Comparison of ENCODE assay signal across 7 cellular contexts in the genomic region with DNA sequence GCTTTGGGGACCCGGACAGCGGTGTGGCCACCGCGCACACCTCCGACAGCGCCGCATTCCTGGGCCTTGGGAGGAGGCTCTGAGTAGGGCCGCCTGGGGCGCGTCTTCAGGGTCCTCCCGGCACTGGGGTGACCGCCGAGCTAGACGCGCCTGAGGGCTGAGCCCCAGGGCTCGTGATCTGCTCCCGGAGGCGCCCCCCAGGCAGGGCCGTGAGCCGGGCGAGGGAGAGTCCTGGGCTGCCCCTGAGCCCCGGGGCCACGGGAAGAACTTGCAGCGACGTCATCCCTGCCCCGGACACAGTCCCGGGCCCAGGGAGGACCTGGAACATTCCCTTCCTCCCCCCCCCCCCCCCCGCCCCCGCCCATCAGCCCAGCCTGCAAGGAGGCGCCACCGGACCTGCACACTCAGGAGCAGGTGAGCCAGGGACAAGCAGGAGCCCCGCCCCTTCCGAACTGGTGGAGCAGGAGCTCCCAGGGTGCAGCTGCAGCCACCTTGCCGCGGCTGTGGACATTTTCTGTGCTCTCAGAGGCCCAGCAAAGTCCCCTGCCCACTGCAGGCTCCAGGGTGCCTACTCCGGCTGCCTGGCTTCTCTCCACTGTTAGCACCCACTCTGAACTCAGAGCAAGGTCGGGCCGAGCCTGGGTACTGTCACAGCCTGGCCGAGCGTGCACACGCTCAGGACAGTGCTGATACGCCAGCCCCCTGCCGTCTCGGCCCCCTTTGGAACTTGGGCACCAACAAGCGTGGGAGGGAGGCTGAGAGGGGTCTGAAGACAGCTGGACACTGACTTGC. TPM values are rescaled to one million over a fixed set of nuclear protein-coding genes. Genes with fewer than 3 reads are reported as not detected.
DNase-seq lines count a peak whose midpoint lies in the region; ATAC-seq and TF ChIP-seq lines count a peak whose summit lies in the region.

No MANE protein-coding gene starts in this region.

- TSS peak; percentile 73 for BruUV-seq in mammary epithelial cell (replicated peaks; lab: Mats Ljungman, UMichigan)

- intact Hi-C loops in mammary epithelial cell (cut with micrococcal nuclease) = loop anchor here (2.0 to 10.0 kb wide), 4 partner anchors 57 to 307 kb away; partner anchors contain the start of gene PZP

- no peak for ATAC-seq in GM19455 (IDR thresholded peaks at IDR 0.05; ENCODE audit: unreplicated experiment)

- peak overlapping the region; percentile 98 for H2AFZ ChIP-seq in mammary epithelial cell (ENCODE audit: low read depth, low read length)

- no peak for TF ChIP-seq POLR2A in erythroblast (IDR thresholded peaks at IDR 0.05; ENCODE audit: low read length)

- no peaks in the 10 kb centered on the region for H3K79me2 ChIP-seq in mammary epithelial cell (ENCODE audit: insufficient read depth, low read length)

- H4K20me1 ChIP-seq in mammary epithelial cell (ENCODE audit: insufficient read depth, low read length) = no peaks in the 10 kb centered on the region

- H3K27ac ChIP-seq in mammary epithelial cell (ENCODE audit: insufficient read depth, low read depth, low read length) (peak overlapping the region; percentile 80), iPS-20b (ENCODE audit: low read length) (peak overlapping the region; percentile 74)

- WGBS in mammary epithelial cell (ENCODE audit: low coverage, missing lambda C conversion rate) = 23% methylated on average over 17 of the region's 45 CpGs

- CTCF ChIA-PET in mammary epithelial cell (lab: Charles Lee; ENCODE audit: low non-redundant PET) = interaction anchor here (0.5 to 0.7 kb wide), 5 partner anchors 44 to 1239 kb away, joined by 5 to 13 read pairs (median 7); no protein-coding TSS in a partner anchor

- H3K4me1 ChIP-seq in mammary epithelial cell (ENCODE audit: insufficient read depth, low read length) = peaks cover 30% of the 10 kb centered on the region
- peaks cover 7% of the 10 kb centered on the region; the same call in 1 of the 2 replicates for H3K4me1 ChIP-seq in iPS-20b (ENCODE audit: insufficient read depth, low read length)

- H3K9me3 ChIP-seq in mammary epithelial cell (replicated peaks; ENCODE audit: insufficient read depth, low read length) (no peaks in the 10 kb centered on the region), iPS-20b (ENCODE audit: insufficient read depth, low read depth, low read length) (no peaks in the 10 kb centered on the region)

- peak overlapping the region; percentile 36 for H3K4me3 ChIP-seq in GM12864 (ENCODE audit: low read depth, low read length)
- H3K4me3 ChIP-seq in mammary epithelial cell (replicated peaks in 1 of 3; ENCODE audit: insufficient read depth in 1 of 3, low read depth in 2 of 3, low read length in 3 of 3) = peak overlapping the region; percentile 70 to 97 (median 88)
- H3K4me3 ChIP-seq in iPS-20b (ENCODE audit: low read length) = peak overlapping the region; percentile 74

- H3K9ac ChIP-seq in mammary epithelial cell (ENCODE audit: insufficient read depth, low read length) (peak overlapping the region; percentile 87), iPS-20b (ENCODE audit: low read depth, low read length) (peak overlapping the region; percentile 87)

- dilution Hi-C loops in mammary epithelial cell (cut with HindIII; ENCODE audit: low sequenced_read_pairs) = no loop called here

- no peaks in the 10 kb centered on the region for H3K27me3 ChIP-seq in mammary epithelial cell (ENCODE audit: insufficient read depth, low read length)
- no peaks in the 10 kb centered on the region for H3K27me3 ChIP-seq in iPS-20b (ENCODE audit: insufficient read depth, low read length)

- TF ChIP-seq CTCF in GM12864 (IDR thresholded peaks at IDR 0.05; ENCODE audit: low read depth, low read length, missing control alignments) = no peak
- TF ChIP-seq CTCF in mammary epithelial cell (conservative IDR thresholded peaks at IDR 0.05 in 1 of 2, IDR thresholded peaks at IDR 0.05 in 1 of 2; ENCODE audit: extremely low read depth in 1 of 2, insufficient read depth in 1 of 2, low read depth in 1 of 2, low read length in 2 of 2) = no peak

- peak overlapping the region; percentile 96 for H3K4me2 ChIP-seq in mammary epithelial cell (ENCODE audit: insufficient read depth, low read depth, low read length)

- DNase-seq in GM12864 (ENCODE audit: low read depth) (no peak), NCI-H2227 (lab: John Stamatoyannopoulos, UW; ENCODE audit: unreplicated experiment) (peak; percentile 49), mammary epithelial cell (peak; percentile 30), renal cortical epithelial cell (ENCODE audit: low read depth) (peak; percentile 51), erythroblast (lab: John Stamatoyannopoulos, UW) (no peak)

- in situ Hi-C loops in mammary epithelial cell (cut with MboI; ENCODE audit: low sequenced_read_pairs in 2 of 2) = no loop called here

- H3K36me3 ChIP-seq in mammary epithelial cell (ENCODE audit: insufficient read depth, low read length) = no peaks in the 10 kb centered on the region
- H3K36me3 ChIP-seq in iPS-20b (ENCODE audit: insufficient read depth, low read depth, low read length) = 0 out of 2 replicates have a peak, but pooled peaks cover 5% of the 10 kb centered on the region

RNA-seq across cellular contexts. Expression of gene A2M, which starts 50.7 kb away (rescaled TPM):
- total RNA-seq in mammary epithelial cell (100 to 1,000 TPM in 1 of 2 donors, 1 to 10 TPM in 1; 2.9 to 228 TPM), renal cortical epithelial cell (0.35 and 2.8 TPM in 2 replicates)
- 5.1 TPM for polyA plus RNA-seq in mammary epithelial cell
- polyA minus RNA-seq in mammary epithelial cell = 1.2 TPM

Comparison
In these comparisons a context has a peak if more than half of its experiments do, and no peak if none do; other contexts are left out.
1. DNase-seq: peak in NCI-H2227 (single experiment), mammary epithelial cell (single experiment) and renal cortical epithelial cell (single experiment); none in GM12864 (single experiment) and erythroblast (0 of 2).
2. H3K4me3 ChIP-seq: peak in every context shown above with its lines; median percentile 88 in mammary epithelial cell; 74 in iPS-20b; 36 in GM12864.